In genomic region chr3:9013782-9014181, GRCh38 we compare ENCODE assay signal across 18 cellular contexts. TPM values are rescaled to one million over a fixed set of nuclear protein-coding genes. Genes with fewer than 3 reads are reported as not detected.
DNase-seq lines count a peak whose midpoint lies in the region; ATAC-seq, FAIRE-seq and TF ChIP-seq lines count a peak whose summit lies in the region.
"Had no signal": no experiment of that assay in that cellular context is flagged by ENCODE, and none has a peak within 500 bp of the region (broad histone marks: within the 10 kb centered on the region; RNA-seq: fewer than 3 reads in every experiment).

No MANE protein-coding gene starts in this region.

- no peak for FAIRE-seq in K562 (lab: Jason Lieb, UNC)
- FAIRE-seq: A204.1, H1 had no signal

- no peaks in the 10 kb centered on the region for H3K4me1 ChIP-seq in K562 (replicated peaks in 1 of 2; ENCODE audit: control insufficient read depth in 2 of 2, insufficient read depth in 2 of 2, low read length in 2 of 2)
- H3K4me1 ChIP-seq in neuronal stem cell (ENCODE audit: control insufficient read depth in 2 of 2, insufficient read depth in 1 of 2, low read depth in 1 of 2, low read length in 2 of 2) = peaks cover 0 to 1% of the 10 kb centered on the region in 2 donors
- H3K4me1 ChIP-seq: BE2C, HAP-1 had no signal

- no peak for TF ChIP-seq RAD21 in K562 (CRISPR knock-in tag; conservative IDR thresholded peaks at IDR 0.05 in 1 of 2, IDR thresholded peaks at IDR 0.05 in 1 of 2)

- intact Hi-C loops in K562 (cut with micrococcal nuclease) = loop anchor here (1.0 kb wide), 1 partner anchor 11 kb away; no protein-coding TSS in a partner anchor

- no peak overlapping the region for H3K18ac ChIP-seq in neuronal stem cell (ENCODE audit: low read length)

- H2BK120ac ChIP-seq in neuronal stem cell (ENCODE audit: low read depth, low read length) = no peak overlapping the region

- H2AK5ac ChIP-seq in neuronal stem cell (ENCODE audit: low read depth, low read length) = no peak overlapping the region

- peak; percentile 83 for ATAC-seq in K562

- no peak overlapping the region for H3K27ac ChIP-seq in RWPE1
- no peak overlapping the region for H3K27ac ChIP-seq in K562 (ENCODE audit: extremely low read depth, low read depth, low read length)
- no peak overlapping the region for H3K27ac ChIP-seq in neuronal stem cell (replicated peaks; ENCODE audit: low read length)
- H3K27ac ChIP-seq: HL-60 had no signal

- no peak overlapping the region for H3K23ac ChIP-seq in neuronal stem cell (ENCODE audit: low read depth, low read length, poor library complexity)

- CTCF ChIA-PET in RWPE1 (lab: Yijun Ruan, JAX) = no interaction called here
- CTCF ChIA-PET in K562 (lab: Yijun Ruan, JAX; ENCODE audit: low intra/inter-chr PET ratio) = no interaction called here

- POLR2A ChIA-PET in RWPE1 (lab: Yijun Ruan, JAX; ENCODE audit: low non-redundant PET) = no interaction called here
- POLR2A ChIA-PET in K562 (lab: Yijun Ruan, JAX) = interaction anchor here (1.0 kb wide), 1 partner anchor 11 kb away, joined by 3 read pairs; no protein-coding TSS in a partner anchor

- H2BK12ac ChIP-seq in neuronal stem cell (ENCODE audit: low read length) = no peak overlapping the region

- no peak for TF ChIP-seq POLR2A in K562 (conservative IDR thresholded peaks at IDR 0.05)

- no peak overlapping the region for H2BK15ac ChIP-seq in neuronal stem cell (ENCODE audit: low read length)

- no TSS peak for BruUV-seq in K562 (replicated peaks; lab: Mats Ljungman, UMichigan)

- H3K4me2 ChIP-seq in K562 (ENCODE audit: insufficient read depth, low read length) = no peak overlapping the region
- H3K4me2 ChIP-seq in neuronal stem cell (ENCODE audit: insufficient read depth, low read length, poor library complexity, severe bottlenecking) = no peak overlapping the region

- H4K8ac ChIP-seq in neuronal stem cell (ENCODE audit: low read depth, low read length) = no peak overlapping the region

- no peak for TF ChIP-seq CTCF in RWPE1 (conservative IDR thresholded peaks at IDR 0.05; ENCODE audit: low read depth)
- TF ChIP-seq CTCF in K562 (IDR thresholded peaks at IDR 0.05 in 2 of 3, conservative IDR thresholded peaks at IDR 0.05 in 1 of 3; ENCODE audit: insufficient read depth in 2 of 3, low read depth in 1 of 3, low read length in 3 of 3) = no peak

- no peak overlapping the region for H3K4me3 ChIP-seq in K562
- no peak overlapping the region for H3K4me3 ChIP-seq in neuronal stem cell (ENCODE audit: low read length in 2 of 2)
- H3K4me3 ChIP-seq: HAP-1 had no signal

- H3K9ac ChIP-seq in K562 (ENCODE audit: insufficient read depth in 1 of 2, low read depth in 2 of 2, low read length in 2 of 2) (no peak overlapping the region), neuronal stem cell (ENCODE audit: low read depth, low read length, poor library complexity) (no peak overlapping the region)

- peak; percentile 9 for DNase-seq in RWPE1 (ENCODE audit: low spot score)
- DNase-seq in K562 (ENCODE audit: extremely low read depth in 1 of 4, low spot score in 3 of 4) = peak; percentile 8 to 80 (median 59)
- no peak for DNase-seq in neuronal stem cell (ENCODE audit: low spot score)
- no peak for DNase-seq in NCI-H446 (lab: John Stamatoyannopoulos, UW)
- no peak for DNase-seq in NCI-H187 (lab: John Stamatoyannopoulos, UW)
- DNase-seq in activated naive CD4-positive, alpha-beta T cell treated with anti-CD3 and anti-CD28 coated beads, Interleukin-2, amount 50 U/mL, for 16 hours = no peak
- DNase-seq: ACHN; BE2C; C1 segment of cervical spinal cord; CD4-positive, alpha-beta T cell; DMS153; DMS79; GDM1; KG1 had no signal

- H3K9me1 ChIP-seq in K562 (ENCODE audit: control insufficient read depth, insufficient read depth, low read length) = no peaks in the 10 kb centered on the region

- H2BK5ac ChIP-seq in neuronal stem cell (ENCODE audit: low read length) = peak overlapping the region; percentile 33

- H3K14ac ChIP-seq in neuronal stem cell (ENCODE audit: low read length) = no peak overlapping the region

- no peak overlapping the region for H4K91ac ChIP-seq in neuronal stem cell (ENCODE audit: low read depth, low read length, poor library complexity)

- no peaks in the 10 kb centered on the region for H3K79me2 ChIP-seq in K562 (ENCODE audit: control insufficient read depth, insufficient read depth, low read length)

- no peak for TF ChIP-seq EP300 in K562 (IDR thresholded peaks at IDR 0.05; ENCODE audit: low read length)

- in situ Hi-C loops in K562 (cut with MboI) = no loop called here

- H3K9me3 ChIP-seq in K562 (replicated peaks; ENCODE audit: control insufficient read depth, insufficient read depth, low read depth, low read length) (no peaks in the 10 kb centered on the region), neuronal stem cell (replicated peaks in 1 of 2; ENCODE audit: control insufficient read depth in 2 of 2, insufficient read depth in 1 of 2, low read depth in 1 of 2, low read length in 2 of 2) (peaks cover 3% of the 10 kb centered on the region in 2 donors)
- H3K9me3 ChIP-seq: BE2C, HAP-1 had no signal

- no peak overlapping the region for H3K4ac ChIP-seq in neuronal stem cell (ENCODE audit: low read length)

- no peaks in the 10 kb centered on the region for H3K79me1 ChIP-seq in neuronal stem cell (ENCODE audit: low read depth, low read length)

- H3K27me3 ChIP-seq in K562 (ENCODE audit: control insufficient read depth in 2 of 2, insufficient read depth in 2 of 2, low read length in 2 of 2) = peaks cover 8 to 21% of the 10 kb centered on the region in 2 experiments; a peak in 4 of 5 replicates
- H3K27me3 ChIP-seq in neuronal stem cell (ENCODE audit: control insufficient read depth in 3 of 3, insufficient read depth in 3 of 3, low read depth in 1 of 3, low read length in 3 of 3) = no peaks in the 10 kb centered on the region
- H3K27me3 ChIP-seq: BE2C had no signal

- H4K20me1 ChIP-seq in K562 (replicated peaks; ENCODE audit: control insufficient read depth, insufficient read depth, low read length) = no peaks in the 10 kb centered on the region

- no peak overlapping the region for H2AFZ ChIP-seq in K562 (ENCODE audit: low read depth, low read length)
- no peak overlapping the region for H2AFZ ChIP-seq in neuronal stem cell (ENCODE audit: low read length)

- H3K36me3 ChIP-seq in K562 (ENCODE audit: control insufficient read depth, insufficient read depth, low read length) (no peaks in the 10 kb centered on the region), neuronal stem cell (replicated peaks in 1 of 2; ENCODE audit: control insufficient read depth in 2 of 2, insufficient read depth in 2 of 2, low read length in 2 of 2) (peaks cover 19 to 100% of the 10 kb centered on the region in 2 donors)
- H3K36me3 ChIP-seq: BE2C, HAP-1 had no signal

- 2% methylated on average over 9 of the region's 9 CpGs for WGBS in K562 (ENCODE audit: insufficient coverage, low coverage, missing lambda C conversion rate)
- no CpG with 5 or more reads among the region's 9 CpGs for WGBS in neuronal stem cell (ENCODE audit: extremely low coverage in 2 of 2, insufficient read length in 2 of 2, insufficient replicate concordance in 1 of 2), 2 donors

TF ChIP-seq in K562, 482 proteins besides CTCF, POLR2A, EP300 and RAD21 (continues in another document):
- no peak for TF ChIP-seq CREB3 (tag; conservative IDR thresholded peaks at IDR 0.05; ENCODE audit: low read depth)
- peak; percentile 44 for TF ChIP-seq NFYB (IDR thresholded peaks at IDR 0.05; ENCODE audit: extremely low read depth, insufficient read length)
- no peak for TF ChIP-seq MAZ (CRISPR knock-in tag; conservative IDR thresholded peaks at IDR 0.05 in 1 of 2, IDR thresholded peaks at IDR 0.05 in 1 of 2)
- peak; percentile 14; the same call in 1 of the 2 replicates for TF ChIP-seq RFX1 (IDR thresholded peaks at IDR 0.05)
- no peak for TF ChIP-seq ETV1 (tag; conservative IDR thresholded peaks at IDR 0.05; ENCODE audit: low read depth)
- no peak for TF ChIP-seq NUFIP1 (IDR thresholded peaks at IDR 0.05; ENCODE audit: partially characterized antibody)

RNA-seq across cellular contexts. Expression of gene RAD18, which starts 50.5 kb away (rescaled TPM):
- total RNA-seq in K562 (2011; cell fraction: chromatin; rRNA removed; ENCODE audit: low replicate concordance) = 50.6 and 94.1 TPM in 2 replicates
- total RNA-seq in K562 (2011; cell fraction: nucleolus; rRNA removed) = 25.5 and 27.8 TPM in 2 replicates
- total RNA-seq in K562 (2011; cell fraction: nucleoplasm; rRNA removed) = 43.8 and 68.4 TPM in 2 replicates
- total RNA-seq in K562 (2014; rRNA removed) (20.1 and 26.7 TPM in 2 replicates), K562 (2014; rRNA removed; fragmentation: Illumina TruSeq; extraction: Trizol) (43.4 and 47.6 TPM in 2 replicates), K562 (2015; rRNA removed; fragmentation: Illumina TruSeq; extraction: Trizol) (31.7 and 34.4 TPM in 2 replicates), K562 (2021) (49.4 and 55.9 TPM in 2 replicates)
- polyA plus RNA-seq in K562 (2011; rRNA removed) (33.2 and 46.3 TPM in 2 replicates), K562 (2014; fragmentation: Illumina TruSeq; extraction: Trizol) (29.3 and 41.4 TPM in 2 replicates), K562 (2014; fragmentation: Nextera tagmentation; extraction: Ambion mirVana) (10 to 100 TPM; 19.2 to 23.2 TPM), K562 (2014; rRNA removed) (26.3 and 29.1 TPM in 2 replicates)
- 30.6 and 34.2 TPM in 2 replicates for polyA plus RNA-seq in K562 (2011; cell fraction: cytosol; rRNA removed)
- 42.3 and 48.7 TPM in 2 replicates for polyA plus RNA-seq in K562 (2011; cell fraction: nucleus; rRNA removed)
- 17.6 and 24.0 TPM in 2 replicates for polyA plus RNA-seq in K562 (2012)
- polyA minus RNA-seq in K562 (2011; rRNA and poly(A)+ RNA removed) = 52.2 and 61.5 TPM in 2 replicates
- polyA minus RNA-seq in K562 (2011; cell fraction: cytosol; rRNA and poly(A)+ RNA removed) = 17.5 and 21.3 TPM in 2 replicates
- polyA minus RNA-seq in K562 (2011; cell fraction: nucleus; rRNA and poly(A)+ RNA removed) = 72.3 and 83.2 TPM in 2 replicates
- polyA plus RNA-seq in neuronal stem cell (2013, experiment 1 of 2) = 11.9 TPM
- polyA plus RNA-seq in neuronal stem cell (2013, experiment 2 of 2) = 11.7 TPM

Comparison
In these comparisons a context has a peak if more than half of its experiments do, and no peak if none do; other contexts are left out.
1. DNase-seq: peak in RWPE1 (single experiment) and K562 (4 of 4); none in neuronal stem cell (single experiment), NCI-H446 (0 of 2), NCI-H187 (0 of 2) and activated naive CD4-positive, alpha-beta T cell treated with anti-CD3 and anti-CD28 coated beads, Interleukin-2, amount 50 U/mL, for 16 hours (single experiment).